Comparison of ENCODE assay signal across 8 cellular contexts in genomic region chr9:133403766-133404439, GRCh38. TPM values are rescaled to one million over a fixed set of nuclear protein-coding genes. Genes with fewer than 3 reads are reported as not detected.
A peak's percentile ranks its signal among the peaks of the same experiment; 100 is the strongest.
DNase-seq lines count a peak whose midpoint lies in the region; ATAC-seq, FAIRE-seq and TF ChIP-seq lines count a peak whose summit lies in the region.

No MANE protein-coding gene starts in this region.

- TF ChIP-seq RAD21 in HepG2 (CRISPR knock-in tag; IDR thresholded peaks at IDR 0.05), result peak; percentile 74

- FAIRE-seq in HepG2 (lab: Jason Lieb, UNC), result no peak

- 0 out of 2 replicates have a peak, but pooled peaks cover 4% of the 10 kb centered on the region for H4K20me1 ChIP-seq in HepG2 (ENCODE audit: insufficient read depth, low read length)

- no TSS peak for BruUV-seq in HepG2 (replicated peaks; lab: Mats Ljungman, UMichigan)

- H3K9me3 Mint-ChIP-seq in activated naive CD8-positive, alpha-beta T cell treated with anti-CD3 and anti-CD28 coated beads, Interleukin-2, amount 10 ng/mL, durations not matched to agents 7 days and 5 days, result no peaks in the 10 kb centered on the region
- H3K9me3 Mint-ChIP-seq in stimulated activated memory B cell treated with anti-CD40 and anti-IgM and Interleukin-4, amounts not matched to agents 10 μg/mL and 1 μg/mL and 100 μg/mL, for 72 hours, result no peaks in the 10 kb centered on the region

- POLR2A ChIA-PET in RWPE1 (lab: Yijun Ruan, JAX; ENCODE audit: low non-redundant PET) (no interaction called here), HepG2 (lab: Yijun Ruan, JAX) (interaction anchor here (1.0 to 1.2 kb wide), 2 partner anchors 40 to 75 kb away, joined by 3 to 4 read pairs; partner anchors contain the start of gene SLC2A6)
- POLR2A ChIA-PET in activated naive CD8-positive, alpha-beta T cell treated with anti-CD3 and anti-CD28 coated beads, Interleukin-2, amount 10 ng/mL, durations not matched to agents 7 days and 5 days (lab: Charles Lee), result interaction anchor here (0.8 kb wide), 1 partner anchor 30 kb away, joined by 7 read pairs; no protein-coding TSS in a partner anchor

- H3K36me3 Mint-ChIP-seq in activated naive CD8-positive, alpha-beta T cell treated with anti-CD3 and anti-CD28 coated beads, Interleukin-2, amount 10 ng/mL, durations not matched to agents 7 days and 5 days, result peaks cover 11% of the 10 kb centered on the region
- H3K36me3 Mint-ChIP-seq in stimulated activated memory B cell treated with anti-CD40 and anti-IgM and Interleukin-4, amounts not matched to agents 10 μg/mL and 1 μg/mL and 100 μg/mL, for 72 hours, result peaks cover 31% of the 10 kb centered on the region

- H3K4me2 ChIP-seq in HepG2 (ENCODE audit: low read depth, low read length), result no peak overlapping the region

- H3K9me3 ChIP-seq in HepG2 (ENCODE audit: low read length), result no peaks in the 10 kb centered on the region

- no peak overlapping the region for H3K9ac ChIP-seq in HepG2 (ENCODE audit: insufficient read depth, low read depth, low read length)

- peak; percentile 68 for TF ChIP-seq CTCF in RWPE1 (conservative IDR thresholded peaks at IDR 0.05; ENCODE audit: low read depth)
- peak; percentile 88 for TF ChIP-seq CTCF in HepG2 (CRISPR knock-in tag; IDR thresholded peaks at IDR 0.05)

- H2AFZ ChIP-seq in HepG2 (ENCODE audit: low read length), result no peak overlapping the region

- H3K27ac Mint-ChIP-seq in activated naive CD8-positive, alpha-beta T cell treated with anti-CD3 and anti-CD28 coated beads, Interleukin-2, amount 10 ng/mL, durations not matched to agents 7 days and 5 days, result no peak overlapping the region
- H3K27ac Mint-ChIP-seq in stimulated activated memory B cell treated with anti-CD40 and anti-IgM and Interleukin-4, amounts not matched to agents 10 μg/mL and 1 μg/mL and 100 μg/mL, for 72 hours, result peak overlapping the region; percentile 30

- H3K4me3 Mint-ChIP-seq in activated naive CD8-positive, alpha-beta T cell treated with anti-CD3 and anti-CD28 coated beads, Interleukin-2, amount 10 ng/mL, durations not matched to agents 7 days and 5 days, result no peak overlapping the region
- H3K4me3 Mint-ChIP-seq in stimulated activated memory B cell treated with anti-CD40 and anti-IgM and Interleukin-4, amounts not matched to agents 10 μg/mL and 1 μg/mL and 100 μg/mL, for 72 hours, result no peak overlapping the region

- no peaks in the 10 kb centered on the region for H3K27me3 ChIP-seq in HepG2 (ENCODE audit: control insufficient read depth in 1 of 2, insufficient read depth in 2 of 2, low read length in 2 of 2)

- DNase-seq in NCI-H2171 treated with DMSO at 0.1 percent for 48 hours (lab: John Stamatoyannopoulos, UW) (peak; percentile 48), NCI-H2171 (lab: John Stamatoyannopoulos, UW) (no peak), RWPE1 (ENCODE audit: low spot score) (peak; percentile 75), HepG2 (ENCODE audit: low spot score) (peak; percentile 52)
- peak; percentile 71 for DNase-seq in activated naive CD8-positive, alpha-beta T cell treated with anti-CD3 and anti-CD28 coated beads, Interleukin-2, amount 10 ng/mL, durations not matched to agents 7 days and 5 days

- peaks cover 10% of the 10 kb centered on the region for H3K4me1 Mint-ChIP-seq in activated naive CD8-positive, alpha-beta T cell treated with anti-CD3 and anti-CD28 coated beads, Interleukin-2, amount 10 ng/mL, durations not matched to agents 7 days and 5 days
- H3K4me1 Mint-ChIP-seq in stimulated activated memory B cell treated with anti-CD40 and anti-IgM and Interleukin-4, amounts not matched to agents 10 μg/mL and 1 μg/mL and 100 μg/mL, for 72 hours, result peaks cover 25% of the 10 kb centered on the region

- ATAC-seq in activated naive CD8-positive, alpha-beta T cell treated with anti-CD3 and anti-CD28 coated beads, Interleukin-2, amount 10 ng/mL, durations not matched to agents 7 days and 5 days (ENCODE audit: low read depth), result peak; percentile 51
- ATAC-seq in HepG2, result peak; percentile 58
- no peak for ATAC-seq in stimulated activated memory B cell treated with anti-CD40 and anti-IgM and Interleukin-4, amounts not matched to agents 10 μg/mL and 1 μg/mL and 100 μg/mL, for 72 hours
- no peak for ATAC-seq in HG02798 (IDR thresholded peaks at IDR 0.05; ENCODE audit: poor library complexity, unreplicated experiment)
- ATAC-seq in HG02642 (IDR thresholded peaks at IDR 0.05; ENCODE audit: poor library complexity, unreplicated experiment), result no peak

- H3K27ac ChIP-seq in RWPE1, result peak overlapping the region; percentile 30
- no peak overlapping the region for H3K27ac ChIP-seq in HepG2 (ENCODE audit: extremely low read length, insufficient read depth, low read length)

- intact Hi-C loops in HepG2 (cut with micrococcal nuclease; ENCODE audit: unreplicated experiment), result loop anchor here (1.0 kb wide), 1 partner anchor 44 kb away; no protein-coding TSS in a partner anchor

- H3K4me3 ChIP-seq in HepG2 (replicated peaks in 1 of 3; ENCODE audit: insufficient read depth in 1 of 3, low read depth in 2 of 3, low read length in 3 of 3), result no peak overlapping the region

- H3K27me3 Mint-ChIP-seq in activated naive CD8-positive, alpha-beta T cell treated with anti-CD3 and anti-CD28 coated beads, Interleukin-2, amount 10 ng/mL, durations not matched to agents 7 days and 5 days, result no peaks in the 10 kb centered on the region
- no peaks in the 10 kb centered on the region for H3K27me3 Mint-ChIP-seq in stimulated activated memory B cell treated with anti-CD40 and anti-IgM and Interleukin-4, amounts not matched to agents 10 μg/mL and 1 μg/mL and 100 μg/mL, for 72 hours

- in situ Hi-C loops in HepG2 (cut with HindIII; ENCODE audit: extremely low pct_ligation_motif_present, low pct_unique_long_range_greater_than_20kb), result no loop called here

- CTCF ChIA-PET in RWPE1 (lab: Yijun Ruan, JAX) (interaction anchor here (0.7 to 2.0 kb wide), 12 partner anchors 10 to 218 kb away, joined by 3 to 11 read pairs (median 5); partner anchors contain the start of genes SURF1 and SURF2), HepG2 (lab: Yijun Ruan, JAX; ENCODE audit: low intra/inter-chr PET ratio, low total read pairs) (interaction anchor here (0.7 to 1.7 kb wide), 6 partner anchors 45 to 218 kb away, joined by 3 to 7 read pairs (median 3); partner anchors contain the start of genes SURF1 and SURF2)

- TF ChIP-seq POLR2A in HepG2 (IDR thresholded peaks at IDR 0.05; ENCODE audit: insufficient read depth in 1 of 2, low read depth in 2 of 2, low read length in 2 of 2), result no peak

- TF ChIP-seq EP300 in HepG2 (IDR thresholded peaks at IDR 0.05; ENCODE audit: low read depth in 2 of 2, low read length in 2 of 2) (no peak), HepG2 (CRISPR knock-in tag; IDR thresholded peaks at IDR 0.05; ENCODE audit: borderline replicate concordance) (no peak)

- peaks cover 14 to 30% of the 10 kb centered on the region in 2 experiments; a peak in 4 of 5 replicates for H3K36me3 ChIP-seq in HepG2 (replicated peaks in 1 of 2; ENCODE audit: control insufficient read depth in 1 of 2, insufficient read depth in 2 of 2, low read length in 2 of 2)

- H3K79me2 ChIP-seq in HepG2 (ENCODE audit: insufficient read depth, low read length), result no peaks in the 10 kb centered on the region

- H3K4me1 ChIP-seq in HepG2 (ENCODE audit: insufficient read depth, low read length), result peaks cover 8% of the 10 kb centered on the region

- WGBS in HepG2 (ENCODE audit: low lambda C conversion rate), result 77% methylated on average over 14 of the region's 14 CpGs

RNA-seq across cellular contexts. Expression of gene REXO4, which starts 13.9 kb away (rescaled TPM):
- total RNA-seq in activated naive CD8-positive, alpha-beta T cell treated with anti-CD3 and anti-CD28 coated beads, Interleukin-2, amount 10 ng/mL, durations not matched to agents 7 days and 5 days, result 10 to 100 TPM; 28.9 to 30.8 TPM
- total RNA-seq in HepG2 (2016; rRNA removed; fragmentation: Illumina TruSeq; extraction: Trizol), result 30.4 and 32.9 TPM in 2 replicates
- 13.1 and 13.7 TPM in 2 replicates for total RNA-seq in HepG2 (2016; cell fraction: cytosol; rRNA removed; fragmentation: Illumina TruSeq; extraction: Trizol; ENCODE audit: low read depth)
- total RNA-seq in HepG2 (2016; cell fraction: insoluble cytoplasmic fraction; rRNA removed; fragmentation: Illumina TruSeq; extraction: Trizol), result 30.5 and 30.8 TPM in 2 replicates
- total RNA-seq in HepG2 (2016; cell fraction: membrane; rRNA removed; fragmentation: Illumina TruSeq; extraction: Trizol), result 26.1 and 26.5 TPM in 2 replicates
- total RNA-seq in HepG2 (2016; cell fraction: nucleus; rRNA removed; fragmentation: Illumina TruSeq; extraction: Trizol), result 13.7 and 15.5 TPM in 2 replicates
- polyA plus RNA-seq in HepG2 (2011; rRNA removed), result 18.5 and 20.2 TPM in 2 replicates
- 20.6 and 24.2 TPM in 2 replicates for polyA plus RNA-seq in HepG2 (2011; cell fraction: cytosol; rRNA removed)
- 13.1 and 13.9 TPM in 2 replicates for polyA plus RNA-seq in HepG2 (2011; cell fraction: nucleus; rRNA removed)
- polyA plus RNA-seq in HepG2 (2012), result 18.4 and 20.8 TPM in 2 replicates
- 13.2 and 14.9 TPM in 2 replicates for polyA plus RNA-seq in HepG2 (2016; cell fraction: cytosol; fragmentation: Illumina TruSeq; extraction: Trizol; ENCODE audit: low read depth)
- 40.1 and 41.2 TPM in 2 replicates for polyA plus RNA-seq in HepG2 (2016; cell fraction: insoluble cytoplasmic fraction; fragmentation: Illumina TruSeq; extraction: Trizol; ENCODE audit: low read depth)
- 23.2 and 24.3 TPM in 2 replicates for polyA plus RNA-seq in HepG2 (2016; cell fraction: membrane; fragmentation: Illumina TruSeq; extraction: Trizol; ENCODE audit: low read depth)
- polyA plus RNA-seq in HepG2 (2016; cell fraction: nucleus; fragmentation: Illumina TruSeq; extraction: Trizol; ENCODE audit: insufficient read depth, low read depth), result 25.0 and 27.5 TPM in 2 replicates
- 29.1 and 46.3 TPM in 2 replicates for polyA minus RNA-seq in HepG2 (2011; rRNA and poly(A)+ RNA removed; ENCODE audit: low replicate concordance)
- polyA minus RNA-seq in HepG2 (2011; cell fraction: cytosol; rRNA and poly(A)+ RNA removed), result 14.4 and 15.3 TPM in 2 replicates
- polyA minus RNA-seq in HepG2 (2011; cell fraction: nucleus; rRNA and poly(A)+ RNA removed), result 16.2 TPM in 2 replicates

RNA-seq across cellular contexts. Expression of gene ADAMTS13, which starts 18.3 kb away (rescaled TPM):
- 1 to 10 TPM; 3.2 to 3.5 TPM for total RNA-seq in activated naive CD8-positive, alpha-beta T cell treated with anti-CD3 and anti-CD28 coated beads, Interleukin-2, amount 10 ng/mL, durations not matched to agents 7 days and 5 days
- total RNA-seq in HepG2 (2016; rRNA removed; fragmentation: Illumina TruSeq; extraction: Trizol), result 0.69 and 0.91 TPM in 2 replicates
- 0.26 and 0.30 TPM in 2 replicates for total RNA-seq in HepG2 (2016; cell fraction: cytosol; rRNA removed; fragmentation: Illumina TruSeq; extraction: Trizol; ENCODE audit: low read depth)
- 0.22 and 0.91 TPM in 2 replicates for total RNA-seq in HepG2 (2016; cell fraction: insoluble cytoplasmic fraction; rRNA removed; fragmentation: Illumina TruSeq; extraction: Trizol)
- 0.21 and 0.37 TPM in 2 replicates for total RNA-seq in HepG2 (2016; cell fraction: membrane; rRNA removed; fragmentation: Illumina TruSeq; extraction: Trizol)
- 0.78 and 1.4 TPM in 2 replicates for total RNA-seq in HepG2 (2016; cell fraction: nucleus; rRNA removed; fragmentation: Illumina TruSeq; extraction: Trizol)
- polyA plus RNA-seq in HepG2 (2011; rRNA removed), result 4.5 and 5.0 TPM in 2 replicates
- polyA plus RNA-seq in HepG2 (2011; cell fraction: cytosol; rRNA removed), result 1.2 and 2.2 TPM in 2 replicates
- polyA plus RNA-seq in HepG2 (2011; cell fraction: nucleus; rRNA removed), result 35.9 and 63.7 TPM in 2 replicates
- polyA plus RNA-seq in HepG2 (2012), result 1.4 and 2.0 TPM in 2 replicates
- 0.12 and 0.16 TPM in 2 replicates for polyA plus RNA-seq in HepG2 (2016; cell fraction: cytosol; fragmentation: Illumina TruSeq; extraction: Trizol; ENCODE audit: low read depth)
- 0.48 and 0.73 TPM in 2 replicates for polyA plus RNA-seq in HepG2 (2016; cell fraction: insoluble cytoplasmic fraction; fragmentation: Illumina TruSeq; extraction: Trizol; ENCODE audit: low read depth)
- 0.14 and 0.23 TPM in 2 replicates for polyA plus RNA-seq in HepG2 (2016; cell fraction: membrane; fragmentation: Illumina TruSeq; extraction: Trizol; ENCODE audit: low read depth)
- 4.6 TPM in 2 replicates for polyA plus RNA-seq in HepG2 (2016; cell fraction: nucleus; fragmentation: Illumina TruSeq; extraction: Trizol; ENCODE audit: insufficient read depth, low read depth)
- 0.75 and 1.4 TPM in 2 replicates for polyA minus RNA-seq in HepG2 (2011; rRNA and poly(A)+ RNA removed; ENCODE audit: low replicate concordance)
- 0.30 and 0.62 TPM in 2 replicates for polyA minus RNA-seq in HepG2 (2011; cell fraction: cytosol; rRNA and poly(A)+ RNA removed)
- polyA minus RNA-seq in HepG2 (2011; cell fraction: nucleus; rRNA and poly(A)+ RNA removed), result 2.4 and 3.1 TPM in 2 replicates

RNA-seq across cellular contexts. Expression of gene STKLD1, which starts 27.7 kb away (rescaled TPM):
- under 1 TPM; 0.17 to 0.91 TPM for total RNA-seq in activated naive CD8-positive, alpha-beta T cell treated with anti-CD3 and anti-CD28 coated beads, Interleukin-2, amount 10 ng/mL, durations not matched to agents 7 days and 5 days
- 1.1 and 2.2 TPM in 2 replicates for total RNA-seq in HepG2 (2016; rRNA removed; fragmentation: Illumina TruSeq; extraction: Trizol)
- 3.2 and 4.6 TPM in 2 replicates for total RNA-seq in HepG2 (2016; cell fraction: cytosol; rRNA removed; fragmentation: Illumina TruSeq; extraction: Trizol; ENCODE audit: low read depth)
- 1.6 TPM in 2 replicates for total RNA-seq in HepG2 (2016; cell fraction: insoluble cytoplasmic fraction; rRNA removed; fragmentation: Illumina TruSeq; extraction: Trizol)
- total RNA-seq in HepG2 (2016; cell fraction: membrane; rRNA removed; fragmentation: Illumina TruSeq; extraction: Trizol), result 3.7 and 4.8 TPM in 2 replicates
- total RNA-seq in HepG2 (2016; cell fraction: nucleus; rRNA removed; fragmentation: Illumina TruSeq; extraction: Trizol), result 0.53 and 0.75 TPM in 2 replicates
- 1.5 and 3.8 TPM in 2 replicates for polyA plus RNA-seq in HepG2 (2011; rRNA removed)
- 2.0 and 2.7 TPM in 2 replicates for polyA plus RNA-seq in HepG2 (2011; cell fraction: cytosol; rRNA removed)
- polyA plus RNA-seq in HepG2 (2011; cell fraction: nucleus; rRNA removed), result 0.87 and 3.7 TPM in 2 replicates
- 3.1 and 4.8 TPM in 2 replicates for polyA plus RNA-seq in HepG2 (2012)
- polyA plus RNA-seq in HepG2 (2016; cell fraction: cytosol; fragmentation: Illumina TruSeq; extraction: Trizol; ENCODE audit: low read depth), result 4.2 and 4.8 TPM in 2 replicates
- polyA plus RNA-seq in HepG2 (2016; cell fraction: insoluble cytoplasmic fraction; fragmentation: Illumina TruSeq; extraction: Trizol; ENCODE audit: low read depth), result 1.5 and 2.2 TPM in 2 replicates
- 3.8 and 5.3 TPM in 2 replicates for polyA plus RNA-seq in HepG2 (2016; cell fraction: membrane; fragmentation: Illumina TruSeq; extraction: Trizol; ENCODE audit: low read depth)
- polyA plus RNA-seq in HepG2 (2016; cell fraction: nucleus; fragmentation: Illumina TruSeq; extraction: Trizol; ENCODE audit: insufficient read depth, low read depth), result 1.2 and 2.1 TPM in 2 replicates
- 0.56 and 1.5 TPM in 2 replicates for polyA minus RNA-seq in HepG2 (2011; rRNA and poly(A)+ RNA removed; ENCODE audit: low replicate concordance)
- polyA minus RNA-seq in HepG2 (2011; cell fraction: cytosol; rRNA and poly(A)+ RNA removed), result 0.59 TPM in 1 of 2 replicates, not detected in the other
- polyA minus RNA-seq in HepG2 (2011; cell fraction: nucleus; rRNA and poly(A)+ RNA removed), result 0.77 and 1.1 TPM in 2 replicates

RNA-seq across cellular contexts. Expression of gene SURF4, which starts 28.0 kb away (rescaled TPM):
- total RNA-seq in activated naive CD8-positive, alpha-beta T cell treated with anti-CD3 and anti-CD28 coated beads, Interleukin-2, amount 10 ng/mL, durations not matched to agents 7 days and 5 days, result 100 to 1,000 TPM; 160 to 161 TPM
- total RNA-seq in HepG2 (2016; rRNA removed; fragmentation: Illumina TruSeq; extraction: Trizol), result 135 and 265 TPM in 2 replicates
- total RNA-seq in HepG2 (2016; cell fraction: cytosol; rRNA removed; fragmentation: Illumina TruSeq; extraction: Trizol; ENCODE audit: low read depth), result 32.2 and 32.9 TPM in 2 replicates
- total RNA-seq in HepG2 (2016; cell fraction: insoluble cytoplasmic fraction; rRNA removed; fragmentation: Illumina TruSeq; extraction: Trizol), result 115 and 269 TPM in 2 replicates
- total RNA-seq in HepG2 (2016; cell fraction: membrane; rRNA removed; fragmentation: Illumina TruSeq; extraction: Trizol), result 110 and 114 TPM in 2 replicates
- 228 and 275 TPM in 2 replicates for total RNA-seq in HepG2 (2016; cell fraction: nucleus; rRNA removed; fragmentation: Illumina TruSeq; extraction: Trizol)
- polyA plus RNA-seq in HepG2 (2011; rRNA removed), result 220 and 224 TPM in 2 replicates
- polyA plus RNA-seq in HepG2 (2011; cell fraction: cytosol; rRNA removed), result 264 and 277 TPM in 2 replicates
- 180 and 191 TPM in 2 replicates for polyA plus RNA-seq in HepG2 (2011; cell fraction: nucleus; rRNA removed)
- polyA plus RNA-seq in HepG2 (2012), result 188 and 224 TPM in 2 replicates
- polyA plus RNA-seq in HepG2 (2016; cell fraction: cytosol; fragmentation: Illumina TruSeq; extraction: Trizol; ENCODE audit: low read depth), result 32.1 and 37.0 TPM in 2 replicates
- 124 and 145 TPM in 2 replicates for polyA plus RNA-seq in HepG2 (2016; cell fraction: insoluble cytoplasmic fraction; fragmentation: Illumina TruSeq; extraction: Trizol; ENCODE audit: low read depth)
- polyA plus RNA-seq in HepG2 (2016; cell fraction: membrane; fragmentation: Illumina TruSeq; extraction: Trizol; ENCODE audit: low read depth), result 76.2 and 78.0 TPM in 2 replicates
- 397 and 400 TPM in 2 replicates for polyA plus RNA-seq in HepG2 (2016; cell fraction: nucleus; fragmentation: Illumina TruSeq; extraction: Trizol; ENCODE audit: insufficient read depth, low read depth)
- polyA minus RNA-seq in HepG2 (2011; rRNA and poly(A)+ RNA removed; ENCODE audit: low replicate concordance), result 375 and 710 TPM in 2 replicates
- polyA minus RNA-seq in HepG2 (2011; cell fraction: cytosol; rRNA and poly(A)+ RNA removed), result 173 and 200 TPM in 2 replicates
- 72.5 and 84.8 TPM in 2 replicates for polyA minus RNA-seq in HepG2 (2011; cell fraction: nucleus; rRNA and poly(A)+ RNA removed)

RNA-seq across cellular contexts. Expression of gene SURF2, which starts 47.6 kb away (rescaled TPM):
- 10 to 100 TPM; 16.2 to 17.0 TPM for total RNA-seq in activated naive CD8-positive, alpha-beta T cell treated with anti-CD3 and anti-CD28 coated beads, Interleukin-2, amount 10 ng/mL, durations not matched to agents 7 days and 5 days
- total RNA-seq in HepG2 (2016; rRNA removed; fragmentation: Illumina TruSeq; extraction: Trizol), result 10.3 and 13.6 TPM in 2 replicates
- 10.3 and 15.8 TPM in 2 replicates for total RNA-seq in HepG2 (2016; cell fraction: cytosol; rRNA removed; fragmentation: Illumina TruSeq; extraction: Trizol; ENCODE audit: low read depth)
- 12.0 and 12.6 TPM in 2 replicates for total RNA-seq in HepG2 (2016; cell fraction: insoluble cytoplasmic fraction; rRNA removed; fragmentation: Illumina TruSeq; extraction: Trizol)
- total RNA-seq in HepG2 (2016; cell fraction: membrane; rRNA removed; fragmentation: Illumina TruSeq; extraction: Trizol), result 10.0 and 13.9 TPM in 2 replicates
- 4.1 and 4.4 TPM in 2 replicates for total RNA-seq in HepG2 (2016; cell fraction: nucleus; rRNA removed; fragmentation: Illumina TruSeq; extraction: Trizol)
- polyA plus RNA-seq in HepG2 (2011; rRNA removed), result 6.1 and 6.3 TPM in 2 replicates
- 6.8 and 9.7 TPM in 2 replicates for polyA plus RNA-seq in HepG2 (2011; cell fraction: cytosol; rRNA removed)
- polyA plus RNA-seq in HepG2 (2011; cell fraction: nucleus; rRNA removed), result 6.6 and 8.7 TPM in 2 replicates
- polyA plus RNA-seq in HepG2 (2012), result 6.8 and 8.6 TPM in 2 replicates
- 14.4 and 20.2 TPM in 2 replicates for polyA plus RNA-seq in HepG2 (2016; cell fraction: cytosol; fragmentation: Illumina TruSeq; extraction: Trizol; ENCODE audit: low read depth)
- polyA plus RNA-seq in HepG2 (2016; cell fraction: insoluble cytoplasmic fraction; fragmentation: Illumina TruSeq; extraction: Trizol; ENCODE audit: low read depth), result 19.8 and 21.6 TPM in 2 replicates
- polyA plus RNA-seq in HepG2 (2016; cell fraction: membrane; fragmentation: Illumina TruSeq; extraction: Trizol; ENCODE audit: low read depth), result 12.6 and 15.8 TPM in 2 replicates
- 11.3 and 11.9 TPM in 2 replicates for polyA plus RNA-seq in HepG2 (2016; cell fraction: nucleus; fragmentation: Illumina TruSeq; extraction: Trizol; ENCODE audit: insufficient read depth, low read depth)
- polyA minus RNA-seq in HepG2 (2011; rRNA and poly(A)+ RNA removed; ENCODE audit: low replicate concordance), result 3.5 and 24.4 TPM in 2 replicates
- polyA minus RNA-seq in HepG2 (2011; cell fraction: cytosol; rRNA and poly(A)+ RNA removed), result 2.3 and 5.0 TPM in 2 replicates
- 1.6 and 2.3 TPM in 2 replicates for polyA minus RNA-seq in HepG2 (2011; cell fraction: nucleus; rRNA and poly(A)+ RNA removed)

Comparison
In these comparisons a context has a peak if more than half of its experiments do, and no peak if none do; other contexts are left out.
1. ATAC-seq: peak in activated naive CD8-positive, alpha-beta T cell treated with anti-CD3 and anti-CD28 coated beads, Interleukin-2, amount 10 ng/mL, durations not matched to agents 7 days and 5 days (single experiment) and HepG2 (single experiment); none in stimulated activated memory B cell treated with anti-CD40 and anti-IgM and Interleukin-4, amounts not matched to agents 10 μg/mL and 1 μg/mL and 100 μg/mL, for 72 hours (single experiment), HG02798 (single experiment) and HG02642 (single experiment).